In the genomic region with DNA sequence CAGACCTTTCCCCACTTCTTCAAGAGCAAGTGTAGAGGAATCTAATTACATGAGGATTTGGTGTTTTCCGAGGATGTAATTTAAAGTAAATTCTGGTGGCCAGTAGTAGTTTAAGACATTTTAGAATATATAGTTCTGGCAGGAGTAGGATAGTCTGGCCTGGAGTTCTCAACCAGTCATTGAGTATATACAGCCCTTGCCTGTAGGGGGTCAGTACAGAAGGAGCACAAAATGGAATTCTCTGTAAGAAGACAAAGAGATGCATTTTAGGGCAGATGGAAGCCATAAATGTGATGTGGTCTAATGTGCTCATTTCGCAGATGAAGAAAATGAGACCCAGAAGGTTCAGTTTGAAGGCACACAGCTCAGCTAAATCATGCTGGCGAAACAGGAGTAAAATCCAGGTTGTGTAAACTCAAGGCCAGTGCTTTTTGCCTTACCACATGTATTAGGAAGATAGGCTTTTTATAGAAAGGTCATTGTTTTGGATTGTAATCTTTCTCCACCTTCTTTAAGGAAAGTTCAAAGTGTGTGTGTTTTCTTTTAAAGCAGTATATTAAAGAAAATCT, we compare ENCODE assay signal across 18 cellular contexts. TPM values are rescaled to one million over a fixed set of nuclear protein-coding genes. Genes with fewer than 3 reads are reported as not detected.
DNase-seq lines count a peak whose midpoint lies in the region; ATAC-seq and TF ChIP-seq lines count a peak whose summit lies in the region.
"Had no signal": no experiment of that assay in that cellular context is flagged by ENCODE, and none has a peak within 500 bp of the region (broad histone marks: within the 10 kb centered on the region; RNA-seq: fewer than 3 reads in every experiment).

No MANE protein-coding gene starts in this region.

- no peaks in the 10 kb centered on the region for H3K36me3 ChIP-seq in GM23338 (ENCODE audit: insufficient read depth)
- H3K36me3 ChIP-seq in trophoblast cell (ENCODE audit: control insufficient read depth in 1 of 2, insufficient read depth in 2 of 2, low read length in 2 of 2) = peaks cover 0 to 1% of the 10 kb centered on the region in 2 experiments

- H4K12ac ChIP-seq in trophoblast cell (ENCODE audit: low read depth, low read length) = no peak overlapping the region

- no peak overlapping the region for H3K23ac ChIP-seq in trophoblast cell (ENCODE audit: low read length)

- no peaks in the 10 kb centered on the region for H3K27me3 ChIP-seq in GM23338 (ENCODE audit: insufficient read depth)
- H3K27me3 ChIP-seq in trophoblast cell (ENCODE audit: insufficient read depth, low read length) = no peaks in the 10 kb centered on the region

- no peaks in the 10 kb centered on the region for H3K9me3 Mint-ChIP-seq in GM23338
- H3K9me3 Mint-ChIP-seq: activated CD4-positive, alpha-beta memory T cell treated with anti-CD3 and anti-CD28 coated beads for 36 hours; activated naive CD8-positive, alpha-beta T cell treated with anti-CD3 and anti-CD28 coated beads, Interleukin-2, amount 10 ng/mL, durations not matched to agents 7 days and 5 days; activated T-cell treated with anti-CD3 and anti-CD28 coated beads, Interleukin-2, amount 50 U/mL, for 4 hours; T-cell had no signal

- peaks cover 8% of the 10 kb centered on the region for H3K27me3 Mint-ChIP-seq in GM23338 (ENCODE audit: insufficient read depth, low read depth, poor library complexity)
- H3K27me3 Mint-ChIP-seq: activated CD4-positive, alpha-beta memory T cell treated with anti-CD3 and anti-CD28 coated beads for 36 hours; activated naive CD8-positive, alpha-beta T cell treated with anti-CD3 and anti-CD28 coated beads, Interleukin-2, amount 10 ng/mL, durations not matched to agents 7 days and 5 days; T-cell had no signal

- DNase-seq in GM23338 (ENCODE audit: low spot score) (peak; percentile 31), fibroblast of mammary gland (ENCODE audit: low read depth) (no peak), trophoblast cell (peak in 1 of 2 donors; percentile 13), foreskin fibroblast (no peak), SW480 (ENCODE audit: low spot score) (no peak)
- DNase-seq: activated CD4-positive, alpha-beta memory T cell treated with anti-CD3 and anti-CD28 coated beads for 36 hours; activated naive CD8-positive, alpha-beta T cell treated with anti-CD3 and anti-CD28 coated beads, Interleukin-2, amount 10 ng/mL, durations not matched to agents 7 days and 5 days; activated T-cell treated with anti-CD3 and anti-CD28 coated beads, Interleukin-2, amount 50 U/mL, for 4 hours; C1 segment of cervical spinal cord; MV-4-11; NCI-H2029; NCI-H526 treated with DMSO at 0.1 percent for 48 hours; occipital lobe; PC-9; stimulated activated CD4-positive, alpha-beta T cell treated with anti-CD3 and anti-CD28 coated beads, Interleukin-2, amount 100 ng/mL, for 48 hours; T-cell had no signal

- ATAC-seq in GM23338 (peak; percentile 74), SK-N-SH treated with all-trans-retinoic acid at 6 μM for 48 hours (peak; percentile 66; the same call in 2 of the 3 replicates), HG02840 (IDR thresholded peaks at IDR 0.05; ENCODE audit: low FRiP score, unreplicated experiment) (no peak)
- ATAC-seq: activated T-cell treated with anti-CD3 and anti-CD28 coated beads, Interleukin-2, amount 50 U/mL, for 4 hours had no signal

- peaks cover 39% of the 10 kb centered on the region for H3K4me1 Mint-ChIP-seq in GM23338

- H3K36me3 Mint-ChIP-seq in GM23338 (ENCODE audit: low read depth) = peaks cover 3% of the 10 kb centered on the region; the same call in 1 of the 3 replicates
- H3K36me3 Mint-ChIP-seq: T-cell had no signal

- peaks cover 23% of the 10 kb centered on the region for H3K4me1 ChIP-seq in GM23338 (ENCODE audit: insufficient read depth)
- peaks cover 0 to 2% of the 10 kb centered on the region in 2 experiments for H3K4me1 ChIP-seq in trophoblast cell (ENCODE audit: control insufficient read depth in 1 of 2, insufficient read depth in 2 of 2, low read length in 2 of 2)

- no peak overlapping the region for H3K14ac ChIP-seq in trophoblast cell (ENCODE audit: low read length)

- no peak overlapping the region for H3K4me3 ChIP-seq in GM23338
- no peak overlapping the region for H3K4me3 ChIP-seq in fibroblast of mammary gland (ENCODE audit: control insufficient read depth, low read depth, low read length)
- no peak overlapping the region for H3K4me3 ChIP-seq in trophoblast cell (ENCODE audit: low read depth, low read length)
- H3K4me3 ChIP-seq in foreskin fibroblast (ENCODE audit: low read depth in 1 of 2, low read length in 2 of 2) = no peak overlapping the region
- H3K4me3 ChIP-seq: PC-9 had no signal

- peak overlapping the region; percentile 98 for H3K4ac ChIP-seq in trophoblast cell (ENCODE audit: low read depth, low read length)

- no peak overlapping the region for H2AK5ac ChIP-seq in trophoblast cell (ENCODE audit: low read length)

- H3K27ac ChIP-seq in GM23338 (ENCODE audit: low read depth) (no peak overlapping the region), trophoblast cell (ENCODE audit: low read depth, low read length) (no peak overlapping the region)
- H3K27ac ChIP-seq: PC-9 had no signal

- H2BK12ac ChIP-seq in trophoblast cell (ENCODE audit: low read length) = no peak overlapping the region

- no peak overlapping the region for H3K4me2 ChIP-seq in GM23338
- no peak overlapping the region for H3K4me2 ChIP-seq in trophoblast cell (ENCODE audit: low read length)
- H3K4me2 ChIP-seq: PC-9 had no signal

- no peak overlapping the region for H3K18ac ChIP-seq in trophoblast cell (ENCODE audit: low read length)

- H3F3A ChIP-seq in GM23338 (replicated peaks; ENCODE audit: low read depth) = no peaks in the 10 kb centered on the region

- no peaks in the 10 kb centered on the region for H3K9me2 ChIP-seq in GM23338 (ENCODE audit: insufficient read depth)

- H2AFZ ChIP-seq in GM23338 (no peak overlapping the region), trophoblast cell (ENCODE audit: insufficient read depth, low read length, poor library complexity) (no peak overlapping the region)
- H2AFZ ChIP-seq: PC-9 had no signal

- no peak overlapping the region for H4K91ac ChIP-seq in trophoblast cell (ENCODE audit: low read depth, low read length)

- H4K20me1 ChIP-seq in GM23338 (replicated peaks; ENCODE audit: insufficient read depth) = peaks cover 30% of the 10 kb centered on the region

- H3K79me2 ChIP-seq in GM23338 (replicated peaks; ENCODE audit: insufficient read depth) (peaks cover 100% of the 10 kb centered on the region), trophoblast cell (ENCODE audit: control insufficient read depth, insufficient read depth, low read length, poor library complexity) (peaks cover 6% of the 10 kb centered on the region)

- no peak overlapping the region for H2BK120ac ChIP-seq in trophoblast cell (ENCODE audit: insufficient read depth, low read length, poor library complexity)

- H3K27ac Mint-ChIP-seq in GM23338 = peak overlapping the region; percentile 11; the same call in 1 of the 2 replicates
- H3K27ac Mint-ChIP-seq: activated CD4-positive, alpha-beta memory T cell treated with anti-CD3 and anti-CD28 coated beads for 36 hours; activated naive CD8-positive, alpha-beta T cell treated with anti-CD3 and anti-CD28 coated beads, Interleukin-2, amount 10 ng/mL, durations not matched to agents 7 days and 5 days; T-cell had no signal

- H3K9me3 ChIP-seq in trophoblast cell (ENCODE audit: insufficient read depth, low read depth, low read length) = no peaks in the 10 kb centered on the region

- H4K8ac ChIP-seq in trophoblast cell (ENCODE audit: low read depth, low read length) = no peak overlapping the region

- H3K9ac ChIP-seq in trophoblast cell (ENCODE audit: low read length) = no peak overlapping the region

- no peak overlapping the region for H3K4me3 Mint-ChIP-seq in GM23338
- H3K4me3 Mint-ChIP-seq: activated CD4-positive, alpha-beta memory T cell treated with anti-CD3 and anti-CD28 coated beads for 36 hours; activated naive CD8-positive, alpha-beta T cell treated with anti-CD3 and anti-CD28 coated beads, Interleukin-2, amount 10 ng/mL, durations not matched to agents 7 days and 5 days; activated T-cell treated with anti-CD3 and anti-CD28 coated beads, Interleukin-2, amount 50 U/mL, for 4 hours; T-cell had no signal

- H2BK5ac ChIP-seq in trophoblast cell (ENCODE audit: low read depth, low read length, poor library complexity) = no peak overlapping the region

- WGBS in trophoblast cell (ENCODE audit: extremely low coverage, insufficient coverage, insufficient read length) = no CpG with 5 or more reads among the region's 3 CpGs

- TF ChIP-seq CTCF in GM23338 (conservative IDR thresholded peaks at IDR 0.05; ENCODE audit: low read depth in 2 of 2) (no peak), fibroblast of mammary gland (conservative IDR thresholded peaks at IDR 0.05; ENCODE audit: control insufficient read depth, insufficient read depth, low read depth, low read length) (peak; percentile 9), foreskin fibroblast (IDR thresholded peaks at IDR 0.05; ENCODE audit: low read depth, low read length) (no peak)

- no peaks in the 10 kb centered on the region for H3K79me1 ChIP-seq in trophoblast cell (ENCODE audit: low read length)

TF ChIP-seq in GM23338, 12 proteins besides CTCF, POLR2A, EP300 and RAD21 (continues in another document):
- TF ChIP-seq CREB1 (CRISPR knock-in tag; IDR thresholded peaks at IDR 0.05; ENCODE audit: low read depth) (no peak), ZNF114 (CRISPR knock-in tag; IDR thresholded peaks at IDR 0.05) (no peak)
- TF ChIP-seq, protein P1, sequence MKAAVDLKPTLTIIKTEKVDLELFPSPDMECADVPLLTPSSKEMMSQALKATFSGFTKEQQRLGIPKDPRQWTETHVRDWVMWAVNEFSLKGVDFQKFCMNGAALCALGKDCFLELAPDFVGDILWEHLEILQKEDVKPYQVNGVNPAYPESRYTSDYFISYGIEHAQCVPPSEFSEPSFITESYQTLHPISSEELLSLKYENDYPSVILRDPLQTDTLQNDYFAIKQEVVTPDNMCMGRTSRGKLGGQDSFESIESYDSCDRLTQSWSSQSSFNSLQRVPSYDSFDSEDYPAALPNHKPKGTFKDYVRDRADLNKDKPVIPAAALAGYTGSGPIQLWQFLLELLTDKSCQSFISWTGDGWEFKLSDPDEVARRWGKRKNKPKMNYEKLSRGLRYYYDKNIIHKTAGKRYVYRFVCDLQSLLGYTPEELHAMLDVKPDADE (IDR thresholded peaks at IDR 0.05) = no peak

TF ChIP-seq in SK-N-SH treated with all-trans-retinoic acid at 6 μM for 48 hours, 23 proteins besides CTCF, POLR2A, EP300 and RAD21 (continues in another document):
- TF ChIP-seq, protein P2, sequence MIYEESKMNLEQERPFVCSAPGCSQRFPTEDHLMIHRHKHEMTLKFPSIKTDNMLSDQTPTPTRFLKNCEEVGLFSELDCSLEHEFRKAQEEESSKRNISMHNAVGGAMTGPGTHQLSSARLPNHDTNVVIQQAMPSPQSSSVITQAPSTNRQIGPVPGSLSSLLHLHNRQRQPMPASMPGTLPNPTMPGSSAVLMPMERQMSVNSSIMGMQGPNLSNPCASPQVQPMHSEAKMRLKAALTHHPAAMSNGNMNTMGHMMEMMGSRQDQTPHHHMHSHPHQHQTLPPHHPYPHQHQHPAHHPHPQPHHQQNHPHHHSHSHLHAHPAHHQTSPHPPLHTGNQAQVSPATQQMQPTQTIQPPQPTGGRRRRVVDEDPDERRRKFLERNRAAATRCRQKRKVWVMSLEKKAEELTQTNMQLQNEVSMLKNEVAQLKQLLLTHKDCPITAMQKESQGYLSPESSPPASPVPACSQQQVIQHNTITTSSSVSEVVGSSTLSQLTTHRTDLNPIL (CRISPR knock-in tag; IDR thresholded peaks at IDR 0.05; ENCODE audit: low read depth) = no peak

RNA-seq across cellular contexts. Expression of a gene that starts 29.6 kb away (rescaled TPM):
- total RNA-seq in GM23338 (2014; rRNA removed; shearing (Covaris generic)) = 150 and 159 TPM in 2 replicates
- 53.7 and 60.8 TPM in 2 replicates for polyA plus RNA-seq in GM23338 (2016; fragmentation: Nextera tagmentation; extraction: Ambion mirVana)
- polyA plus RNA-seq in trophoblast cell (2013) = 142 TPM in 2 replicates
